19 cellular contexts compared by ENCODE assay signal in genomic region chr18:35073186-35074105, GRCh38. TPM values are rescaled to one million over a fixed set of nuclear protein-coding genes. Genes with fewer than 3 reads are reported as not detected.
A peak's percentile ranks its signal among the peaks of the same experiment; 100 is the strongest.
DNase-seq lines count a peak whose midpoint lies in the region; ATAC-seq and TF ChIP-seq lines count a peak whose summit lies in the region.
"Had no signal": no experiment of that assay in that cellular context is flagged by ENCODE, and none has a peak within 500 bp of the region (broad histone marks: within the 10 kb centered on the region; RNA-seq: fewer than 3 reads in every experiment).

No MANE protein-coding gene starts in this region.

- H3K9me3 ChIP-seq in breast epithelium = no peaks in the 10 kb centered on the region
- no peaks in the 10 kb centered on the region for H3K9me3 ChIP-seq in skeletal muscle tissue (ENCODE audit: control insufficient read depth in 3 of 3, low read length in 3 of 3)
- no peaks in the 10 kb centered on the region for H3K9me3 ChIP-seq in neural progenitor cell (ENCODE audit: low read depth)

- ATAC-seq in HG03196 (IDR thresholded peaks at IDR 0.05; ENCODE audit: unreplicated experiment) = no peak

- H3K4me2 ChIP-seq in neural progenitor cell = no peak overlapping the region

- H3K9ac ChIP-seq in skeletal muscle tissue (ENCODE audit: low read depth in 1 of 3, low read length in 3 of 3) (no peak overlapping the region), neural progenitor cell (no peak overlapping the region)

- DNase-seq in MCF 10A (ENCODE audit: unreplicated experiment) (peak; percentile 56), breast epithelium (ENCODE audit: low spot score in 2 of 2) (no peak), amniotic epithelial cell (ENCODE audit: low read depth) (peak; percentile 86), fibroblast of pulmonary artery (ENCODE audit: low read depth) (peak; percentile 75), neural progenitor cell (ENCODE audit: low spot score) (no peak), NCI-H524 (lab: John Stamatoyannopoulos, UW) (no peak)
- DNase-seq: activated CD4-positive, alpha-beta T cell treated with anti-CD3 and anti-CD28 coated beads for 4 hours; activated T-cell treated with anti-CD3 and anti-CD28 coated beads, Interleukin-2, amount 50 U/mL, for 48 hours; amygdala; Calu3; H9; KG1; NCI-H1436; NCI-H526 treated with DMSO at 0.1 percent for 48 hours; substantia nigra had no signal

- peaks cover 5% of the 10 kb centered on the region for H4K20me1 ChIP-seq in neural progenitor cell (ENCODE audit: low read depth)

- H2AFZ ChIP-seq in neural progenitor cell (replicated peaks) = no peak overlapping the region

- POLR2A ChIA-PET in MCF 10A (lab: Yijun Ruan, JAX) = interaction anchor here (0.7 to 2.2 kb wide), 6 partner anchors 9 to 62 kb away, joined by 3 to 7 read pairs (median 4); no protein-coding TSS in a partner anchor

- BruUV-seq in MCF 10A (replicated peaks; lab: Mats Ljungman, UMichigan) = no TSS peak

- H3K27me3 Mint-ChIP-seq in MCF 10A (ENCODE audit: insufficient read depth, unreplicated experiment) (no peaks in the 10 kb centered on the region), neural progenitor cell (ENCODE audit: insufficient read depth, low read depth) (no peaks in the 10 kb centered on the region)

- TF ChIP-seq POLR2A in breast epithelium (IDR thresholded peaks at IDR 0.05) = no peak

- TF ChIP-seq CTCF in MCF 10A (IDR thresholded peaks at IDR 0.05; ENCODE audit: unreplicated experiment) = no peak
- no peak for TF ChIP-seq CTCF in breast epithelium (IDR thresholded peaks at IDR 0.05)
- no peak for TF ChIP-seq CTCF in fibroblast of pulmonary artery (IDR thresholded peaks at IDR 0.05; ENCODE audit: low read length, missing control alignments)
- TF ChIP-seq CTCF in neural progenitor cell (IDR thresholded peaks at IDR 0.05) = no peak

- H3K27ac ChIP-seq in breast epithelium (no peak overlapping the region), skeletal muscle tissue (ENCODE audit: low read depth, low read length) (peak overlapping the region; percentile 19), neural progenitor cell (no peak overlapping the region)
- H3K27ac ChIP-seq: RWPE1 had no signal

- no peaks in the 10 kb centered on the region for H3F3A ChIP-seq in neural progenitor cell (ENCODE audit: low read depth)

- no peaks in the 10 kb centered on the region for H3K36me3 Mint-ChIP-seq in MCF 10A (ENCODE audit: insufficient read depth, unreplicated experiment)
- peaks cover 8% of the 10 kb centered on the region for H3K36me3 Mint-ChIP-seq in neural progenitor cell

- peak overlapping the region; percentile 74 for H3K27ac Mint-ChIP-seq in MCF 10A (ENCODE audit: low read depth, unreplicated experiment)
- no peak overlapping the region for H3K27ac Mint-ChIP-seq in neural progenitor cell
- H3K27ac Mint-ChIP-seq: H9 had no signal

- no peaks in the 10 kb centered on the region for H3K4me1 ChIP-seq in breast epithelium
- H3K4me1 ChIP-seq in skeletal muscle tissue (ENCODE audit: control insufficient read depth in 3 of 3, insufficient read depth in 3 of 3, low read length in 3 of 3) = peaks cover 15 to 29% (median 21%) of the 10 kb centered on the region in 3 donors
- no peaks in the 10 kb centered on the region for H3K4me1 ChIP-seq in neural progenitor cell

- H3K4me1 Mint-ChIP-seq in MCF 10A (ENCODE audit: insufficient read depth, unreplicated experiment) = peaks cover 33% of the 10 kb centered on the region
- no peaks in the 10 kb centered on the region for H3K4me1 Mint-ChIP-seq in neural progenitor cell

- CTCF ChIA-PET in MCF 10A (lab: Yijun Ruan, JAX) = interaction anchor here (0.5 to 1.9 kb wide), 6 partner anchors 9 to 277 kb away, joined by 3 to 7 read pairs (median 3); no protein-coding TSS in a partner anchor

- no peaks in the 10 kb centered on the region for H3K9me3 Mint-ChIP-seq in MCF 10A (ENCODE audit: unreplicated experiment)
- H3K9me3 Mint-ChIP-seq in neural progenitor cell = no peaks in the 10 kb centered on the region
- H3K9me3 Mint-ChIP-seq: H9 had no signal

- no peak overlapping the region for H3K4me3 ChIP-seq in breast epithelium
- no peak overlapping the region for H3K4me3 ChIP-seq in fibroblast of pulmonary artery (replicated peaks; ENCODE audit: low read depth, low read length)
- H3K4me3 ChIP-seq in skeletal muscle tissue (ENCODE audit: low read length in 3 of 3) = no peak overlapping the region
- no peak overlapping the region for H3K4me3 ChIP-seq in neural progenitor cell
- H3K4me3 ChIP-seq: lung had no signal

- H3K27me3 ChIP-seq in breast epithelium (no peaks in the 10 kb centered on the region), skeletal muscle tissue (ENCODE audit: control insufficient read depth in 3 of 3, insufficient read depth in 3 of 3, low read length in 3 of 3) (no peaks in the 10 kb centered on the region), neural progenitor cell (no peaks in the 10 kb centered on the region)

- no peaks in the 10 kb centered on the region for H3K79me2 ChIP-seq in neural progenitor cell (ENCODE audit: low read depth)

- H3K36me3 ChIP-seq in breast epithelium (no peaks in the 10 kb centered on the region), skeletal muscle tissue (ENCODE audit: control insufficient read depth in 3 of 3, insufficient read depth in 3 of 3, low read length in 3 of 3) (peaks cover 0 to 11% (median 2%) of the 10 kb centered on the region in 3 donors), neural progenitor cell (no peaks in the 10 kb centered on the region)

- H3K4me3 Mint-ChIP-seq in MCF 10A (ENCODE audit: unreplicated experiment) (peak overlapping the region; percentile 3), neural progenitor cell (no peak overlapping the region)
- H3K4me3 Mint-ChIP-seq: H9 had no signal

- intact Hi-C loops in MCF 10A (cut with micrococcal nuclease) = no loop called here
- intact Hi-C loops in breast epithelium (cut with DNase I; ENCODE audit: low total_unique reads) = loop anchor here (2.0 kb wide), 1 partner anchor 47 kb away; no protein-coding TSS in a partner anchor

RNA-seq across cellular contexts. Expression of gene MAPRE2, which starts 32.2 kb away (rescaled TPM):
- total RNA-seq in MCF 10A (2022) (7.0 and 7.7 TPM in 2 replicates), breast epithelium (10 to 100 TPM; 17.0 to 38.8 (median 21.3) TPM), skeletal muscle tissue (9.4 TPM), neural progenitor cell (ENCODE audit: low replicate concordance) (28.9 and 34.6 TPM in 2 replicates)

Comparison
In these comparisons a context has a peak if more than half of its experiments do, and no peak if none do; other contexts are left out.
1. DNase-seq: peak in MCF 10A (single experiment), amniotic epithelial cell (single experiment) and fibroblast of pulmonary artery (single experiment); none in breast epithelium (0 of 2), neural progenitor cell (single experiment) and NCI-H524 (0 of 2).